12 cellular contexts compared by ENCODE assay signal in the genomic region with DNA sequence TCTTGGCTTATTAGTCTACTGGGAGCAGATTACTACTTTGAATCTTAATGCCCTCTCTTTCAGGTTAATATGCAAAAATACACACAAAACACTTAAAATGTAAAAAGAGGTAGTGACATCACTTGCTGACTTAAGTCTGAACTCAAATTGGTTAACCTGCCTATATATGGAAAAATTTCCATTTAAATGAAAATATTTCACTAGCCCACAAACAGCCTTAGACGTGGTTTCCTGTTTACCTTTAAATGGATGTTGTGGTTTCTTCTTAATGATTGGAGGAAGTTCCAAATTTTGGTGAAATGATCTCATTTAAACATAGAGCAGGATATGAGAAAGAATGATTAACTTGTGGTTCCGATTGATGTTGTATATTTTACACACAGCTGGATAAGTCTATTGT.
DNase-seq lines count a peak whose midpoint lies in the region; ATAC-seq and TF ChIP-seq lines count a peak whose summit lies in the region.
"Had no signal": no experiment of that assay in that cellular context is flagged by ENCODE, and none has a peak within 500 bp of the region (broad histone marks: within the 10 kb centered on the region; RNA-seq: fewer than 3 reads in every experiment).

No MANE protein-coding gene starts in this region.

- 59 to 60% methylated on average over 2 of the region's 2 CpGs for WGBS in lower leg skin, 2 donors

- TF ChIP-seq CTCF in WERI-Rb-1 (IDR thresholded peaks at IDR 0.05; ENCODE audit: low read depth, low read length) (no peak), GM13976 (IDR thresholded peaks at IDR 0.05; ENCODE audit: borderline replicate concordance, control extremely low read depth, extremely low read depth, insufficient read depth, missing control alignments) (no peak), lower leg skin (IDR thresholded peaks at IDR 0.05) (no peak)

- no peak overlapping the region for H3K4me3 ChIP-seq in WERI-Rb-1 (ENCODE audit: low read depth, low read length)
- no peak overlapping the region for H3K4me3 ChIP-seq in lower leg skin (ENCODE audit: low read depth, poor library complexity, severe bottlenecking)
- H3K4me3 ChIP-seq: coronary artery had no signal

- in situ Hi-C loops in GM13976 (cut with MboI; ENCODE audit: low sequenced_read_pairs, unreplicated experiment): no loop called here

- no peaks in the 10 kb centered on the region for H3K36me3 ChIP-seq in WERI-Rb-1

- intact Hi-C loops in lower leg skin (cut with DNase I; ENCODE audit: low total_unique reads): no loop called here

- DNase-seq in NCI-H1048 (lab: John Stamatoyannopoulos, UW) (peak; percentile 39), glomerular visceral epithelial cell (ENCODE audit: extremely low spot score) (peak; percentile 47), WERI-Rb-1 (no peak), GM13976 (ENCODE audit: low spot score) (no peak), NCI-H2227 treated with DMSO at 0.1 percent for 48 hours (lab: John Stamatoyannopoulos, UW) (no peak), lower leg skin (ENCODE audit: low spot score in 2 of 2) (no peak)
- DNase-seq: naive B cell, NCI-H1105 treated with DMSO at 0.1 percent for 48 hours had no signal

- TF ChIP-seq POLR2A in lower leg skin (IDR thresholded peaks at IDR 0.05): no peak

- peaks cover 6% of the 10 kb centered on the region for H3K27me3 ChIP-seq in WERI-Rb-1 (ENCODE audit: insufficient read depth, low read depth, severe bottlenecking)

- no peaks in the 10 kb centered on the region for H3K9me3 ChIP-seq in WERI-Rb-1 (ENCODE audit: severe bottlenecking)

- no peak overlapping the region for H3K27ac ChIP-seq in WERI-Rb-1
- H3K27ac ChIP-seq: coronary artery had no signal

- ATAC-seq in GM18861 (IDR thresholded peaks at IDR 0.05; ENCODE audit: unreplicated experiment) (peak; percentile 95), HG02759 (IDR thresholded peaks at IDR 0.05; ENCODE audit: unreplicated experiment) (peak; percentile 89)
- ATAC-seq: stimulated activated memory B cell treated with anti-CD40 and anti-IgM and Interleukin-4, amounts not matched to agents 10 μg/mL and 1 μg/mL and 100 μg/mL, for 72 hours had no signal

Comparison
In these comparisons a context has a peak if more than half of its experiments do, and no peak if none do; other contexts are left out.
1. DNase-seq: peak in NCI-H1048 (single experiment) and glomerular visceral epithelial cell (single experiment); none in WERI-Rb-1 (single experiment), GM13976 (single experiment), NCI-H2227 treated with DMSO at 0.1 percent for 48 hours (single experiment) and lower leg skin (0 of 2).